27 cellular contexts compared by ENCODE assay signal in the genomic region with DNA sequence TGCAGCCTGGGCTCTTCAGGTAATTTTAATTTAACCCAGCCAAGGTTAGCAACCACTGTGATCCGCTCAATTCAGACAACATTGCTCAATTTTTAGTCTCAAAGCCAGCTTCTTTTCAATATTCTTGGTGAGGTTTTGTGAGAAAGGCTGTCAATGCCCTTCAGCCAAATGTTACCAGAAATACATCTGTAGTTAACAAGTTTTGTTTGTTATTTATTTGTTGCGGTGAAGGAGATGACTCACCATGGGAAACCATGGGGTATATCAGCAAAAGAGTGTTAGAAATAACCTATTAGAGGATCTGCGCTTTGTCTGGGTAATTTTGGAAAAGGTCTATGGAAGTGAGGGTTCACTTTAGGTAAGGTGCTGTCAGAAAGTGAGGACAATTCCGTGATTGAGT. TPM values are rescaled to one million over a fixed set of nuclear protein-coding genes. Genes with fewer than 3 reads are reported as not detected.
"Had no signal": no experiment of that assay in that cellular context is flagged by ENCODE, and none has a peak within 500 bp of the region (broad histone marks: within the 10 kb centered on the region; RNA-seq: fewer than 3 reads in every experiment).

No MANE protein-coding gene starts in this region.

- H3K4me3 ChIP-seq: colonic mucosa, esophagus squamous epithelium, gastrocnemius medialis, heart right ventricle, left lung, lower lobe of right lung had no signal

- H3K36me3 ChIP-seq: colonic mucosa, esophagus squamous epithelium, gastrocnemius medialis, heart right ventricle, left lung, lower lobe of right lung had no signal

- H3K4me1 ChIP-seq: colonic mucosa, foreskin keratinocyte, gastrocnemius medialis, left lung, lower lobe of right lung had no signal

- ATAC-seq: effector memory CD8-positive, alpha-beta T cell; esophagus mucosa; foreskin keratinocyte; gastrocnemius medialis; heart right ventricle; left cardiac atrium; left lung; left ventricle myocardium superior; lower lobe of right lung; naive thymus-derived CD4-positive, alpha-beta T cell had no signal

- H3K9me3 ChIP-seq: colonic mucosa, esophagus squamous epithelium, gastrocnemius medialis, heart right ventricle, left lung, lower lobe of right lung had no signal

- H3K27me3 ChIP-seq: colonic mucosa, esophagus squamous epithelium, foreskin keratinocyte, gastrocnemius medialis, heart right ventricle, left lung had no signal

- H3K27ac ChIP-seq: colonic mucosa, epithelial cell of prostate, esophagus squamous epithelium, foreskin keratinocyte, gastrocnemius medialis, heart right ventricle, left lung, lower lobe of right lung had no signal

- DNase-seq: colonic mucosa; cortex of kidney; effector CD8-positive, alpha-beta T cell; effector memory CD8-positive, alpha-beta T cell; endodermal cell; erythroblast; esophagus squamous epithelium; foreskin keratinocyte; gastrocnemius medialis; glutamatergic neuron; head of caudate nucleus; heart right ventricle; hippocampal formation; left cardiac atrium; left lung; left ventricle myocardium superior; lower lobe of right lung; mesenchymal stem cell; naive thymus-derived CD4-positive, alpha-beta T cell had no signal

- FAIRE-seq: endometrium, islet of Langerhans, keratinocyte had no signal

RNA-seq across cellular contexts. Expression of gene SLC9C1, which starts 5.0 kb away (rescaled TPM):
- total RNA-seq: esophagus mucosa; esophagus squamous epithelium; foreskin keratinocyte; gastrocnemius medialis; glomerular endothelial cell; lower leg skin; lower lobe of right lung; mesenteric fat pad; naive thymus-derived CD4-positive, alpha-beta T cell had no signal
- polyA plus RNA-seq: foreskin keratinocyte, keratinocyte had no signal
